10 cellular contexts compared by ENCODE assay signal in the genomic region with DNA sequence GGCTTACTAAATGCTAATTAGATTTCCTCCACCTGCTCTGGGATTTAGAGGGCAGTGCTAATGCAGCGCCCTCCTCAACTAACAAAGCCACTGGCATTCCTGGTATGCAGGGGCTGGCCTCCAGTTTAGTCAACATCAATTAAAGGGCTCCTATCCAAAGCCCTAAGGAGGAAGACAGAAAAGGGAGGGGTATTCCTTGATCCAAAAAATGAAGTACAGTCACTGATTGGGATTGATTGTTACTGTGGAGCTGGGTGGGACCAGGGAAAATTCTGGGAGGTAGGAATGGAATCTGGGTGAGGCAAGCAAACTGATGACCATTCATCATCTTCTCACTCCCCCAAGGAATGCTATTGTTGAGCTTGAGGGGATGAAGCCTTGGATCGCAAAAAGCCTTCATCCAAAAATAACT. TPM values are rescaled to one million over a fixed set of nuclear protein-coding genes. Genes with fewer than 3 reads are reported as not detected.
DNase-seq lines count a peak whose midpoint lies in the region; ATAC-seq, FAIRE-seq and TF ChIP-seq lines count a peak whose summit lies in the region.
"Had no signal": no experiment of that assay in that cellular context is flagged by ENCODE, and none has a peak within 500 bp of the region (broad histone marks: within the 10 kb centered on the region; RNA-seq: fewer than 3 reads in every experiment).

No MANE protein-coding gene starts in this region.

- peak in 1 of 2 experiments; percentile 41 for DNase-seq in A549 (ENCODE audit: low read depth in 1 of 2, low spot score in 1 of 2)
- DNase-seq in HS-27A (ENCODE audit: low read depth), result peak; percentile 84
- DNase-seq in astrocyte (ENCODE audit: low read depth), result peak; percentile 87
- peak; percentile 22 for DNase-seq in iris pigment epithelial cell (ENCODE audit: low read depth)
- no peak for DNase-seq in NCI-H1048 (lab: John Stamatoyannopoulos, UW)

- H4K20me1 ChIP-seq in astrocyte (ENCODE audit: insufficient read depth, low read length), result peaks cover under 1% of the 10 kb centered on the region

- TF ChIP-seq EP300 in A549 (IDR thresholded peaks at IDR 0.05) (no peak), gastroesophageal sphincter (IDR thresholded peaks at IDR 0.05) (no peak)

- no peak overlapping the region for H3K9ac ChIP-seq in astrocyte (ENCODE audit: low read length)

- H3K4me3 ChIP-seq in A549, result no peak overlapping the region
- H3K4me3 ChIP-seq in astrocyte (ENCODE audit: insufficient read depth, low read depth, low read length), result no peak overlapping the region
- H3K4me3 ChIP-seq in gastroesophageal sphincter, result no peak overlapping the region

- peaks cover 16% of the 10 kb centered on the region for H3K4me1 Mint-ChIP-seq in astrocyte (ENCODE audit: low read depth, unreplicated experiment)

- TF ChIP-seq RAD21 in A549 (conservative IDR thresholded peaks at IDR 0.05 in 1 of 2, IDR thresholded peaks at IDR 0.05 in 1 of 2), result no peak

- H3K4me1 ChIP-seq in A549, result peaks cover 11% of the 10 kb centered on the region
- peaks cover 4% of the 10 kb centered on the region for H3K4me1 ChIP-seq in astrocyte (ENCODE audit: insufficient read depth, low read length)
- peaks cover 4 to 19% (median 9%) of the 10 kb centered on the region in 3 donors for H3K4me1 ChIP-seq in gastroesophageal sphincter

- H3K27ac Mint-ChIP-seq in astrocyte (ENCODE audit: unreplicated experiment), result peak overlapping the region; percentile 47
- H3K27ac Mint-ChIP-seq: B cell had no signal

- H3K36me3 ChIP-seq in astrocyte (ENCODE audit: insufficient read depth, low read length), result no peaks in the 10 kb centered on the region
- no peaks in the 10 kb centered on the region for H3K36me3 ChIP-seq in gastroesophageal sphincter

- FAIRE-seq in A549 (lab: Jason Lieb, UNC) (no peak), astrocyte (lab: Jason Lieb, UNC) (peak; percentile 54)
- FAIRE-seq: colon had no signal

- H3K79me2 ChIP-seq in astrocyte (ENCODE audit: insufficient read depth, low read length), result no peaks in the 10 kb centered on the region

- H3K9me3 ChIP-seq in A549 (no peaks in the 10 kb centered on the region), astrocyte (ENCODE audit: insufficient read depth, low read depth, low read length) (no peaks in the 10 kb centered on the region), gastroesophageal sphincter (no peaks in the 10 kb centered on the region)

- H3K4me2 ChIP-seq in A549 (peak overlapping the region; percentile 39; the same call in 2 of the 3 replicates), astrocyte (ENCODE audit: low read length) (peak overlapping the region; percentile 45)

- H2AFZ ChIP-seq in astrocyte (ENCODE audit: low read depth, low read length), result no peak overlapping the region

- no peaks in the 10 kb centered on the region for H3K27me3 Mint-ChIP-seq in astrocyte (ENCODE audit: low read depth, unreplicated experiment)
- H3K27me3 Mint-ChIP-seq: B cell had no signal

- peak; percentile 24 to 74; a peak in 4 of 6 replicates for ATAC-seq in A549
- no peak for ATAC-seq in GM21723 (IDR thresholded peaks at IDR 0.05; ENCODE audit: unreplicated experiment)
- no peak for ATAC-seq in HG02571 (IDR thresholded peaks at IDR 0.05; ENCODE audit: unreplicated experiment)
- no peak for ATAC-seq in gastroesophageal sphincter

- H3K27ac ChIP-seq in A549, result 0 out of 6 replicates have a peak overlapping the region, but pooled peaks of 1 of the 2 experiments have one; percentile 13
- H3K27ac ChIP-seq in astrocyte (ENCODE audit: low read depth, low read length), result no peak overlapping the region
- H3K27ac ChIP-seq in gastroesophageal sphincter, result peak overlapping the region in 2 of 4 donors; percentile 14 to 19

- no peaks in the 10 kb centered on the region for H3K36me3 Mint-ChIP-seq in astrocyte (ENCODE audit: low read depth, unreplicated experiment)

- CTCF ChIA-PET in A549 (lab: Yijun Ruan, JAX), result no interaction called here

- no peak overlapping the region for H3K4me3 Mint-ChIP-seq in astrocyte (ENCODE audit: unreplicated experiment)
- H3K4me3 Mint-ChIP-seq: B cell had no signal

- 33% methylated on average over 2 of the region's 2 CpGs for WGBS in A549 (ENCODE audit: missing lambda C conversion rate)
- 17% methylated on average over 1 to 2 of the region's 2 CpGs for WGBS in gastroesophageal sphincter (ENCODE audit: low coverage in 1 of 2), 2 donors

- POLR2A ChIA-PET in A549 (lab: Yijun Ruan, JAX), result no interaction called here

- H3K9me3 Mint-ChIP-seq in astrocyte (ENCODE audit: unreplicated experiment), result no peaks in the 10 kb centered on the region

- TF ChIP-seq POLR2A in A549 (IDR thresholded peaks at IDR 0.05; ENCODE audit: low read length) (no peak), gastroesophageal sphincter (IDR thresholded peaks at IDR 0.05) (no peak)

- H3K27me3 ChIP-seq in astrocyte (ENCODE audit: insufficient read depth, low read length) (no peaks in the 10 kb centered on the region), gastroesophageal sphincter (no peaks in the 10 kb centered on the region)

- TF ChIP-seq CTCF in A549 (IDR thresholded peaks at IDR 0.05) (no peak), astrocyte (IDR thresholded peaks at IDR 0.05; ENCODE audit: insufficient read depth, low read depth, low read length) (no peak), gastroesophageal sphincter (IDR thresholded peaks at IDR 0.05) (no peak)

TF ChIP-seq in A549, 52 proteins besides CTCF, POLR2A, EP300 and RAD21:
- TF ChIP-seq HOXA7 (CRISPR knock-in tag; IDR thresholded peaks at IDR 0.05), result no peak
- TF ChIP-seq, protein P1, sequence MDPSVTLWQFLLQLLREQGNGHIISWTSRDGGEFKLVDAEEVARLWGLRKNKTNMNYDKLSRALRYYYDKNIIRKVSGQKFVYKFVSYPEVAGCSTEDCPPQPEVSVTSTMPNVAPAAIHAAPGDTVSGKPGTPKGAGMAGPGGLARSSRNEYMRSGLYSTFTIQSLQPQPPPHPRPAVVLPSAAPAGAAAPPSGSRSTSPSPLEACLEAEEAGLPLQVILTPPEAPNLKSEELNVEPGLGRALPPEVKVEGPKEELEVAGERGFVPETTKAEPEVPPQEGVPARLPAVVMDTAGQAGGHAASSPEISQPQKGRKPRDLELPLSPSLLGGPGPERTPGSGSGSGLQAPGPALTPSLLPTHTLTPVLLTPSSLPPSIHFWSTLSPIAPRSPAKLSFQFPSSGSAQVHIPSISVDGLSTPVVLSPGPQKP (IDR thresholded peaks at IDR 0.05; ENCODE audit: low read depth, low read length), result no peak
- no peak for TF ChIP-seq ZFP36 (IDR thresholded peaks at IDR 0.05; ENCODE audit: borderline replicate concordance, partially characterized antibody)
- TF ChIP-seq HDAC2 (IDR thresholded peaks at IDR 0.05), result no peak
- TF ChIP-seq MYC (IDR thresholded peaks at IDR 0.05; ENCODE audit: borderline replicate concordance, low read length), result no peak
- TF ChIP-seq CHD4 (IDR thresholded peaks at IDR 0.05; ENCODE audit: borderline replicate concordance), result no peak
- no peak for TF ChIP-seq ZC3H11A (IDR thresholded peaks at IDR 0.05)
- no peak for TF ChIP-seq MAZ (IDR thresholded peaks at IDR 0.05; ENCODE audit: borderline replicate concordance, low read depth, low read length)
- TF ChIP-seq HEYL (CRISPR knock-in tag; IDR thresholded peaks at IDR 0.05), result no peak

RNA-seq across cellular contexts. Expression of gene GAB2, which starts 52.2 kb away (rescaled TPM):
- 4.1 and 4.7 TPM in 2 replicates for polyA plus RNA-seq in A549 (2011; rRNA removed)
- polyA plus RNA-seq in A549 (2012; cell fraction: cytosol; rRNA removed), result 1.5 and 2.1 TPM in 2 replicates
- 3.1 and 4.1 TPM in 2 replicates for polyA plus RNA-seq in A549 (2012; cell fraction: nucleus; rRNA removed)
- 2.4 to 3.1 TPM (median 2.8 TPM) in 3 replicates for polyA plus RNA-seq in A549 (2017; fragmentation: RNase III; extraction: RNeasy Plus Mini Kit Qiagen cat#74134 plus additional on column Dnase treatment)
- 6.7 and 7.3 TPM in 2 replicates for polyA minus RNA-seq in A549 (2011; rRNA and poly(A)+ RNA removed)
- 10.5 and 18.2 TPM in 2 replicates for total RNA-seq in astrocyte
- total RNA-seq in gastroesophageal sphincter, result 10 to 100 TPM; 26.3 to 84.8 (median 26.6) TPM

Comparison
In these comparisons a context has a peak if more than half of its experiments do, and no peak if none do; other contexts are left out.
1. ATAC-seq: peak in A549 (2 of 2); none in GM21723 (single experiment), HG02571 (single experiment) and gastroesophageal sphincter (single experiment).